In the genomic region with DNA sequence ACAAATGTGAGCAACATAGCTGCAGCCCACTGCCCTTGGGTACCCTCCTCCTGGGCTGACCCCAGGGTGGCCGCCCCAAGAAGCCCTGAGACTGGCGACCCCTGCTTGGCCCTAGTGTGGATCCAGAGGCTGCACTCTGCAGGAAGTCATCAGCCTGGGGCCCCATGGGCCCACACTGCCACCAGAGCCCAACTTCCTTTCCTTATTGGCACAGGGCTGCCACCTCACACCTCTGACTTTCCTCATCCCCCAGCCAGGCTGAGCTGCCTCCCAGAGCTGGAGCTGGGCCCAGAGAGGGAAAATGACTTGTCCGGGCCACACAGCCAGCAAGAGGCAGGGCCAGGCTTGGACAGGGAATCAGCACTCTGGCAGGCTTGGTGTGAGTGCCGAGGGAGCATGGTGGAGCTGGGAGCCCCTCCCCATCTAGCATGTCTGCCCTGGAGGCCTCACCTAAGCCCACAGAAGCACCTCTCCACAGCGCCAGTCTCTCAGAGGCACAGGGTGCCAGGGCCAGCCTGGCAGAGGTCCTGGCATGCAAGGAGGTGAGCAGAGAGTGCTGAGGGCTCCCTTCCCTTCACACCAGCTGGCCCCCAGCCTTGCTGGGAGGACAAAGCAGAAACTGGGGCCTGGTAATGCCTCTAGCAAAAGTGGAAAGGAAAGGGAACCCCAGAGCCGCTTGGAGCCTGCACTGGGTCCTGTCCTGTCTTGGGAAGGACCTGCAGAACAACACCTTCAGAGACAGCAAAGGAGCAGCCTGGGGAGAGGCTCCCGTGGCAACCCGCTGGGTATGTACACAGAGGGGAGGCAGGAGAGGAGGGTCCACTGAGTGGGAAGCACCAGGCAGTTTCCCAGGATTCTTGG, we compare ENCODE assay signal across 11 cellular contexts. TPM values are rescaled to one million over a fixed set of nuclear protein-coding genes. Genes with fewer than 3 reads are reported as not detected.
DNase-seq lines count a peak whose midpoint lies in the region; ATAC-seq and TF ChIP-seq lines count a peak whose summit lies in the region.
"Had no signal": no experiment of that assay in that cellular context is flagged by ENCODE, and none has a peak within 500 bp of the region (broad histone marks: within the 10 kb centered on the region; RNA-seq: fewer than 3 reads in every experiment).

No MANE protein-coding gene starts in this region.

- CTCF ChIA-PET in CD4-positive, alpha-beta T cell (lab: Charles Lee): interaction anchor here (0.7 kb wide), 1 partner anchor 348 kb away, joined by 3 read pairs; no protein-coding TSS in a partner anchor

- no peak for TF ChIP-seq CTCF in WERI-Rb-1 (IDR thresholded peaks at IDR 0.05; ENCODE audit: low read depth, low read length)
- no peak for TF ChIP-seq CTCF in heart right ventricle (IDR thresholded peaks at IDR 0.05)
- TF ChIP-seq CTCF in natural killer cell (IDR thresholded peaks at IDR 0.05): no peak
- TF ChIP-seq CTCF in CD4-positive, alpha-beta T cell (IDR thresholded peaks at IDR 0.05): no peak

- H3K27me3 Mint-ChIP-seq in natural killer cell (ENCODE audit: low read depth in 2 of 2): peaks cover 24 to 29% of the 10 kb centered on the region in 2 donors
- peaks cover 65% of the 10 kb centered on the region for H3K27me3 Mint-ChIP-seq in CD4-positive, alpha-beta T cell

- no peaks in the 10 kb centered on the region for H3K9me3 Mint-ChIP-seq in natural killer cell
- H3K9me3 Mint-ChIP-seq in CD4-positive, alpha-beta T cell: no peaks in the 10 kb centered on the region

- POLR2A ChIA-PET in CD4-positive, alpha-beta T cell (lab: Charles Lee): no interaction called here

- peak; percentile 63 to 87 (median 70) for ATAC-seq in heart right ventricle
- no peak for ATAC-seq in natural killer cell
- ATAC-seq in CD4-positive, alpha-beta T cell (ENCODE audit: poor library complexity): no peak
- ATAC-seq: activated CD8-positive, alpha-beta T cell treated with anti-CD3 and anti-CD28 coated beads, Interleukin-2, amount 10 ng/mL, durations not matched to agents 7 days and 5 days; HCT116 had no signal

- H3K27me3 ChIP-seq in WERI-Rb-1 (ENCODE audit: insufficient read depth, low read depth, severe bottlenecking) (no peaks in the 10 kb centered on the region), heart right ventricle (peaks cover 6 to 64% (median 43%) of the 10 kb centered on the region in 7 donors)
- H3K27me3 ChIP-seq in CD4-positive, alpha-beta T cell (ENCODE audit: control insufficient read depth, insufficient read depth, low read length): peaks cover 59% of the 10 kb centered on the region

- WGBS in heart right ventricle, 2 donors: 41 to 50% methylated on average over 8 of the region's 8 CpGs

- H3K27ac Mint-ChIP-seq in natural killer cell: no peak overlapping the region
- H3K27ac Mint-ChIP-seq in CD4-positive, alpha-beta T cell: no peak overlapping the region
- H3K27ac Mint-ChIP-seq: activated CD8-positive, alpha-beta T cell treated with anti-CD3 and anti-CD28 coated beads, Interleukin-2, amount 10 ng/mL, durations not matched to agents 7 days and 5 days had no signal

- peak overlapping the region; percentile 61 for H3K27ac ChIP-seq in WERI-Rb-1
- H3K27ac ChIP-seq in heart right ventricle: peak overlapping the region in 7 of 10 donors; percentile 16 to 65 (median 34)
- H3K27ac ChIP-seq in CD4-positive, alpha-beta T cell (ENCODE audit: low read depth, low read length): no peak overlapping the region
- H3K27ac ChIP-seq: SK-N-MC had no signal

- peaks cover 5% of the 10 kb centered on the region for H3K36me3 ChIP-seq in WERI-Rb-1
- H3K36me3 ChIP-seq in heart right ventricle: no peaks in the 10 kb centered on the region

- H3K4me3 ChIP-seq in WERI-Rb-1 (ENCODE audit: low read depth, low read length): no peak overlapping the region
- H3K4me3 ChIP-seq in heart right ventricle: no peak overlapping the region
- H3K4me3 ChIP-seq: SK-N-MC had no signal

- H3K9me3 ChIP-seq in WERI-Rb-1 (ENCODE audit: severe bottlenecking): no peaks in the 10 kb centered on the region
- H3K9me3 ChIP-seq in heart right ventricle: no peaks in the 10 kb centered on the region
- H3K9me3 ChIP-seq in CD4-positive, alpha-beta T cell (ENCODE audit: control insufficient read depth, low read length): no peaks in the 10 kb centered on the region

- intact Hi-C loops in heart right ventricle (cut with DNase I) (loop anchor here in 3 of 10 donors (10.0 kb wide), 2 partner anchors 411 to 431 kb away; no protein-coding TSS in a partner anchor), natural killer cell (cut with micrococcal nuclease) (no loop called here)
- intact Hi-C loops in CD4-positive, alpha-beta T cell (cut with DNase I, micrococcal nuclease): no loop called here

- DNase-seq in AG08395 (ENCODE audit: low spot score): peak; percentile 41
- DNase-seq in GM03348 (ENCODE audit: low spot score): peak; percentile 53
- DNase-seq in WERI-Rb-1: no peak
- peak; percentile 20 to 62 for DNase-seq in heart right ventricle
- DNase-seq in natural killer cell: no peak
- no peak for DNase-seq in NCI-H2196 (lab: John Stamatoyannopoulos, UW; ENCODE audit: unreplicated experiment)
- DNase-seq in NCI-H1694 (lab: John Stamatoyannopoulos, UW): no peak
- DNase-seq in CD4-positive, alpha-beta T cell: no peak
- DNase-seq: activated CD8-positive, alpha-beta T cell treated with anti-CD3 and anti-CD28 coated beads, Interleukin-2, amount 10 ng/mL, durations not matched to agents 7 days and 5 days had no signal

- no peaks in the 10 kb centered on the region for H3K36me3 Mint-ChIP-seq in natural killer cell
- H3K36me3 Mint-ChIP-seq in CD4-positive, alpha-beta T cell (ENCODE audit: low read depth): no peaks in the 10 kb centered on the region

- no peak overlapping the region for H3K4me3 Mint-ChIP-seq in natural killer cell
- no peak overlapping the region for H3K4me3 Mint-ChIP-seq in CD4-positive, alpha-beta T cell
- H3K4me3 Mint-ChIP-seq: activated CD8-positive, alpha-beta T cell treated with anti-CD3 and anti-CD28 coated beads, Interleukin-2, amount 10 ng/mL, durations not matched to agents 7 days and 5 days had no signal

- peaks cover 6 to 49% (median 38%) of the 10 kb centered on the region in 9 donors for H3K4me1 ChIP-seq in heart right ventricle

- H3K4me1 Mint-ChIP-seq in natural killer cell: peaks cover 0 to 5% of the 10 kb centered on the region in 2 donors
- H3K4me1 Mint-ChIP-seq in CD4-positive, alpha-beta T cell (ENCODE audit: low read depth): no peaks in the 10 kb centered on the region

RNA-seq across cellular contexts. Expression of gene RAP1GAP, which starts 3.2 kb away (rescaled TPM):
- 1 to 10 TPM; 2.3 to 5.6 (median 4.0) TPM for total RNA-seq in heart right ventricle
- 1 to 10 TPM in 1 of 2 donors, under 1 TPM in 1; 0.42 to 5.9 TPM for polyA plus RNA-seq in heart right ventricle
- 1 to 10 TPM in 1 of 3 donors, under 1 TPM in 1, not detected in 1; 0.47 to 1.1 TPM for total RNA-seq in natural killer cell
- under 1 TPM; 0.20 to 0.44 TPM for total RNA-seq in CD4-positive, alpha-beta T cell

Comparison
In these comparisons a context has a peak if more than half of its experiments do, and no peak if none do; other contexts are left out.
1. DNase-seq: peak in AG08395 (single experiment), GM03348 (single experiment) and heart right ventricle (2 of 2); none in WERI-Rb-1 (single experiment), natural killer cell (single experiment), NCI-H2196 (single experiment), NCI-H1694 (single experiment) and CD4-positive, alpha-beta T cell (0 of 10).
2. ATAC-seq: peak in heart right ventricle (8 of 8); none in natural killer cell (0 of 3) and CD4-positive, alpha-beta T cell (single experiment).